Comparison of ENCODE assay signal across 1 cellular context in the genomic region with DNA sequence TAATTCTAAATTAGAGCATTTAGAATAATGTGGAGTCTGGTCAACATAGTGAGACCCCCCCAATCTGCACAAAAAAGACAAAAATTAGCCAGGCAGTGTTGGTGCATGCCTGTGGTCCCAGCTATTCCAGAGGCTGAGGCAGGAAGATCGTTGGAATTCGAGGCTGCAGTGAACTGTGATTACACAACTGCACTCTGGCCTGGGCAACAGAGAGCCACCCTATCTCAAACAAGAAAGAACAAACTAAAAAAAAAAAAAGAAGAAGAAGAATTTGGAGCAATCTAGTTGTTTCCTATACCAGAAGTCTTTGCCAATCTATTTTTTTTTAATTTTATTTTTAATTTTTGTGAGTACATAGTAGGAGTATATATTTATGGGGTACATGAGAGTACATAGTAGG.
TF ChIP-seq lines count a peak whose summit lies in the region.

No MANE protein-coding gene starts in this region.

TF ChIP-seq in HepG2, 621 proteins besides CTCF, POLR2A, EP300 and RAD21 (continued from another document and continues in another):
- TF ChIP-seq HNF4G (IDR thresholded peaks at IDR 0.05; ENCODE audit: borderline replicate concordance, low read depth, low read length) (peak; percentile 66), HNF4G (CRISPR knock-in tag; IDR thresholded peaks at IDR 0.05; ENCODE audit: borderline replicate concordance, low read depth) (no peak), NFYC (CRISPR knock-in tag; IDR thresholded peaks at IDR 0.05) (no peak), ZGPAT (CRISPR knock-in tag; IDR thresholded peaks at IDR 0.05) (0 out of 2 replicates have a peak, but pooled peaks have one; percentile 46), CENPT (CRISPR knock-in tag; IDR thresholded peaks at IDR 0.05; ENCODE audit: low read depth) (no peak), SRY (CRISPR knock-in tag; IDR thresholded peaks at IDR 0.05) (no peak), ZBTB7B (CRISPR knock-in tag; IDR thresholded peaks at IDR 0.05) (peak; percentile 86), IKZF4 (CRISPR knock-in tag; IDR thresholded peaks at IDR 0.05; ENCODE audit: borderline replicate concordance, low read depth, not compliant biosample characterization) (no peak), IKZF5 (CRISPR knock-in tag; IDR thresholded peaks at IDR 0.05) (no peak), ZNF569 (CRISPR knock-in tag; IDR thresholded peaks at IDR 0.05; ENCODE audit: borderline replicate concordance) (no peak), ZNF205 (CRISPR knock-in tag; IDR thresholded peaks at IDR 0.05) (no peak), ADNP (CRISPR knock-in tag; IDR thresholded peaks at IDR 0.05) (peak; percentile 47; the same call in 1 of the 2 replicates), ISX (CRISPR knock-in tag; conservative IDR thresholded peaks at IDR 0.05) (no peak), ZNF276 (CRISPR knock-in tag; IDR thresholded peaks at IDR 0.05; ENCODE audit: low read depth) (no peak), RELA (CRISPR knock-in tag; IDR thresholded peaks at IDR 0.05) (no peak), ZNF678 (CRISPR knock-in tag; IDR thresholded peaks at IDR 0.05) (no peak), ZIK1 (CRISPR knock-in tag; IDR thresholded peaks at IDR 0.05; ENCODE audit: borderline replicate concordance, low read depth) (no peak), ZNF484 (CRISPR knock-in tag; IDR thresholded peaks at IDR 0.05; ENCODE audit: borderline replicate concordance, low read depth) (no peak), ZFP36L1 (CRISPR knock-in tag; IDR thresholded peaks at IDR 0.05) (no peak), ZNF766 (CRISPR knock-in tag; IDR thresholded peaks at IDR 0.05; ENCODE audit: borderline replicate concordance) (no peak), JARID2 (CRISPR knock-in tag; IDR thresholded peaks at IDR 0.05; ENCODE audit: insufficient replicate concordance) (no peak), KMT2B (CRISPR knock-in tag; IDR thresholded peaks at IDR 0.05) (no peak; the same call in 1 of the 2 replicates), HMGA1 (CRISPR knock-in tag; conservative IDR thresholded peaks at IDR 0.05) (no peak), ZBTB43 (CRISPR knock-in tag; conservative IDR thresholded peaks at IDR 0.05) (0 out of 2 replicates have a peak, but pooled peaks have one; percentile 33), ZNF253 (CRISPR knock-in tag; IDR thresholded peaks at IDR 0.05; ENCODE audit: borderline replicate concordance) (no peak), THAP11 (CRISPR knock-in tag; IDR thresholded peaks at IDR 0.05) (0 out of 2 replicates have a peak, but pooled peaks have one; percentile 28), ZFP62 (CRISPR knock-in tag; IDR thresholded peaks at IDR 0.05) (no peak), ZFAT (CRISPR knock-in tag; conservative IDR thresholded peaks at IDR 0.05) (no peak), TEAD2 (CRISPR knock-in tag; IDR thresholded peaks at IDR 0.05) (no peak), GMEB1 (CRISPR knock-in tag; IDR thresholded peaks at IDR 0.05; ENCODE audit: borderline replicate concordance) (no peak), KAT2B (IDR thresholded peaks at IDR 0.05; ENCODE audit: borderline replicate concordance, low read depth, low read length) (no peak), SIN3B (IDR thresholded peaks at IDR 0.05; ENCODE audit: low read length) (no peak), ZHX1 (CRISPR knock-in tag; IDR thresholded peaks at IDR 0.05; ENCODE audit: low read depth) (no peak), MTA1 (CRISPR knock-in tag; IDR thresholded peaks at IDR 0.05; ENCODE audit: borderline replicate concordance) (no peak), THAP7 (CRISPR knock-in tag; IDR thresholded peaks at IDR 0.05) (no peak), MTF2 (CRISPR knock-in tag; IDR thresholded peaks at IDR 0.05; ENCODE audit: borderline replicate concordance) (no peak), MAFK (conservative IDR thresholded peaks at IDR 0.05 in 1 of 2, IDR thresholded peaks at IDR 0.05 in 1 of 2; ENCODE audit: low read length in 2 of 2) (no peak), ETV5 (CRISPR knock-in tag; IDR thresholded peaks at IDR 0.05; ENCODE audit: borderline replicate concordance) (peak; percentile 31; the same call in 1 of the 2 replicates), NFE2L2 (IDR thresholded peaks at IDR 0.05; ENCODE audit: low read length) (no peak), CC2D1A (CRISPR knock-in tag; IDR thresholded peaks at IDR 0.05) (no peak), HBP1 (CRISPR knock-in tag; IDR thresholded peaks at IDR 0.05; ENCODE audit: low read depth) (no peak), RFX1 (IDR thresholded peaks at IDR 0.05) (no peak), ZNF24 (IDR thresholded peaks at IDR 0.05) (no peak)
- TF ChIP-seq, protein P1, sequence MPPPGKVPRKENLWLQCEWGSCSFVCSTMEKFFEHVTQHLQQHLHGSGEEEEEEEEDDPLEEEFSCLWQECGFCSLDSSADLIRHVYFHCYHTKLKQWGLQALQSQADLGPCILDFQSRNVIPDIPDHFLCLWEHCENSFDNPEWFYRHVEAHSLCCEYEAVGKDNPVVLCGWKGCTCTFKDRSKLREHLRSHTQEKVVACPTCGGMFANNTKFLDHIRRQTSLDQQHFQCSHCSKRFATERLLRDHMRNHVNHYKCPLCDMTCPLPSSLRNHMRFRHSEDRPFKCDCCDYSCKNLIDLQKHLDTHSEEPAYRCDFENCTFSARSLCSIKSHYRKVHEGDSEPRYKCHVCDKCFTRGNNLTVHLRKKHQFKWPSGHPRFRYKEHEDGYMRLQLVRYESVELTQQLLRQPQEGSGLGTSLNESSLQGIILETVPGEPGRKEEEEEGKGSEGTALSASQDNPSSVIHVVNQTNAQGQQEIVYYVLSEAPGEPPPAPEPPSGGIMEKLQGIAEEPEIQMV (CRISPR knock-in tag; IDR thresholded peaks at IDR 0.05; ENCODE audit: low read depth): no peak
- TF ChIP-seq, protein P2, sequence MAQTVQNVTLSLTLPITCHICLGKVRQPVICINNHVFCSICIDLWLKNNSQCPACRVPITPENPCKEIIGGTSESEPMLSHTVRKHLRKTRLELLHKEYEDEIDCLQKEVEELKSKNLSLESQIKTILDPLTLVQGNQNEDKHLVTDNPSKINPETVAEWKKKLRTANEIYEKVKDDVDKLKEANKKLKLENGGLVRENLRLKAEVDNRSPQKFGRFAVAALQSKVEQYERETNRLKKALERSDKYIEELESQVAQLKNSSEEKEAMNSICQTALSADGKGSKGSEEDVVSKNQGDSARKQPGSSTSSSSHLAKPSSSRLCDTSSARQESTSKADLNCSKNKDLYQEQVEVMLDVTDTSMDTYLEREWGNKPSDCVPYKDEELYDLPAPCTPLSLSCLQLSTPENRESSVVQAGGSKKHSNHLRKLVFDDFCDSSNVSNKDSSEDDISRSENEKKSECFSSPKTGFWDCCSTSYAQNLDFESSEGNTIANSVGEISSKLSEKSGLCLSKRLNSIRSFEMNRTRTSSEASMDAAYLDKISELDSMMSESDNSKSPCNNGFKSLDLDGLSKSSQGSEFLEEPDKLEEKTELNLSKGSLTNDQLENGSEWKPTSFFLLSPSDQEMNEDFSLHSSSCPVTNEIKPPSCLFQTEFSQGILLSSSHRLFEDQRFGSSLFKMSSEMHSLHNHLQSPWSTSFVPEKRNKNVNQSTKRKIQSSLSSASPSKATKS (CRISPR knock-in tag; IDR thresholded peaks at IDR 0.05): no peak
- TF ChIP-seq, protein P3, sequence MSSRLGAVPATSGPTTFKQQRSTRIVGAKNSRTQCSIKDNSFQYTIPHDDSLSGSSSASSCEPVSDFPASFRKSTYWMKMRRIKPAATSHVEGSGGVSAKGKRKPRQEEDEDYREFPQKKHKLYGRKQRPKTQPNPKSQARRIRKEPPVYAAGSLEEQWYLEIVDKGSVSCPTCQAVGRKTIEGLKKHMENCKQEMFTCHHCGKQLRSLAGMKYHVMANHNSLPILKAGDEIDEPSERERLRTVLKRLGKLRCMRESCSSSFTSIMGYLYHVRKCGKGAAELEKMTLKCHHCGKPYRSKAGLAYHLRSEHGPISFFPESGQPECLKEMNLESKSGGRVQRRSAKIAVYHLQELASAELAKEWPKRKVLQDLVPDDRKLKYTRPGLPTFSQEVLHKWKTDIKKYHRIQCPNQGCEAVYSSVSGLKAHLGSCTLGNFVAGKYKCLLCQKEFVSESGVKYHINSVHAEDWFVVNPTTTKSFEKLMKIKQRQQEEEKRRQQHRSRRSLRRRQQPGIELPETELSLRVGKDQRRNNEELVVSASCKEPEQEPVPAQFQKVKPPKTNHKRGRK (CRISPR knock-in tag; IDR thresholded peaks at IDR 0.05): no peak
